In the genomic region with DNA sequence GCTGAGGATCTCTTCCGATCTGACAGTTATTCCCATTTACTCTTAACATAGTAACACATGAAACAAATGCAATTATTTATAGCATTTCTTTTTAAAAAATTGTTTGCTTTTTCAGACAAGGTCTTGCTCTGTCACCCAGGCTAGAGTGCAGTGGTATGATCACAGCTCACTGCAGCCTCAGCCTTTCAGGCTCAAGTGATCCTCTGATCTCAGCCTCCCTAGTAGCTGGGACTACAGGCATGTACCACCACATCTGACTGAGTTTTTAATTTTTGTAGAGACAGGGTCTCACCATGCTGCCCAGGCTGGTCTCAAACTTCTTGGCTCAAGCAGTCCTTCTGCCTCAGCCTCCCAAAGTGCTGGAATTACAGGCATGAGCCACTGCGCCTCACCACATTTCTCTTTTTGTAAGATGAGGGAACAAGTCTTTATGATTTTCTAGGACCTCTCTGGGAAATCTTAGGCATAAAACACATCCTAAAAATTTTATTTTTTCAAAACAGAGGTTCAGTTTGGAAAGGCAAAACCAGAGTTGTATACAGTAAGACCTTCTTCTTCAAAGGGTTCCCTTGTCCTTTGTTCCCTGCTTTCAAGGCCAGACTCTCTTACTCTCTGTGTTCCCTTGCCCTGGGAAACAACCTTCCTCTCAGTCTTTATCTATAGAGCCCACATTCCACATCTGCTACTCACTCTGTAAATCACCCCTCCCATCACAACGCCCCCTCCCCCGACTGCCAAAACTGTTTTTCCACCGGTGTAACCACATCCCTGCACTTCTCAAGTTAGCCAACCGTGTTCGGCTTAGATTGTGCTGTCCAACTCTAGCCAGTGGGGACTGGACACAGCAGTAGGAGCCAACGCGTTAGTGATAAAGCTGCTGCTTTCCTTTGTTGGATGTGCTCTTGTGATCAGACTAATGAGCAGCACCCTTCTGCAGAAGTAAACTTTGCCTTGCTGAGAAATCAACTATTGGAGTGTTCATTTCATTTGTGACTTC, we compare ENCODE assay signal across 18 cellular contexts. TPM values are rescaled to one million over a fixed set of nuclear protein-coding genes. Genes with fewer than 3 reads are reported as not detected.
DNase-seq lines count a peak whose midpoint lies in the region; ATAC-seq and TF ChIP-seq lines count a peak whose summit lies in the region.
"Had no signal": no experiment of that assay in that cellular context is flagged by ENCODE, and none has a peak within 500 bp of the region (broad histone marks: within the 10 kb centered on the region; RNA-seq: fewer than 3 reads in every experiment).

No MANE protein-coding gene starts in this region.

- peaks cover 6% of the 10 kb centered on the region for H3K9me3 ChIP-seq in trophoblast cell (ENCODE audit: insufficient read depth, low read depth, low read length)
- H3K9me3 ChIP-seq in ascending aorta, result peaks cover 7 to 13% of the 10 kb centered on the region in 2 donors

- 100% methylated on average over 1 of the region's 9 CpGs for WGBS in trophoblast cell (ENCODE audit: extremely low coverage, insufficient coverage, insufficient read length)

- DNase-seq in stimulated activated naive CD8-positive, alpha-beta T cell treated with anti-CD3 and anti-CD28 coated beads, Interleukin-15, amount 100 ng/mL, for 72 hours, result no peak
- no peak for DNase-seq in endothelial cell (ENCODE audit: low spot score)
- no peak for DNase-seq in trophoblast cell
- no peak for DNase-seq in ascending aorta (ENCODE audit: low spot score in 2 of 2)
- DNase-seq in medulla oblongata (ENCODE audit: extremely low spot score), result no peak
- DNase-seq in MCF 10A (ENCODE audit: unreplicated experiment), result no peak
- DNase-seq in natural killer cell treated with Interleukin-12 subunit alpha and Interleukin-12 subunit beta and Interleukin-15 and Interleukin-18, amount 100 ng/mL, for 72 hours (ENCODE audit: low spot score), result no peak
- DNase-seq: CD4-positive, alpha-beta memory T cell; DMS79; GM23248; MG63; NCI-H1092; NCI-H2081 treated with DMSO at 0.1 percent for 48 hours; NCI-H510A; NCI-H82; PC-3 had no signal

- H3K14ac ChIP-seq in trophoblast cell (ENCODE audit: low read length), result no peak overlapping the region

- no peak for ATAC-seq in stimulated activated naive CD8-positive, alpha-beta T cell treated with anti-CD3 and anti-CD28 coated beads, Interleukin-15, amount 100 ng/mL, for 72 hours
- no peak for ATAC-seq in natural killer cell treated with Interleukin-12 subunit alpha and Interleukin-12 subunit beta and Interleukin-15 and Interleukin-18, amount 100 ng/mL, for 72 hours
- ATAC-seq: PC-3 had no signal

- H3K27ac ChIP-seq in trophoblast cell (ENCODE audit: low read depth, low read length) (no peak overlapping the region), ascending aorta (no peak overlapping the region)
- H3K27ac ChIP-seq: GM23248, RWPE1 had no signal

- peaks cover 64% of the 10 kb centered on the region for H3K36me3 Mint-ChIP-seq in stimulated activated naive CD8-positive, alpha-beta T cell treated with anti-CD3 and anti-CD28 coated beads, Interleukin-15, Interleukin-2, amounts not matched to agents 100 ng/mL and 50 ng/mL, for 24 hours (ENCODE audit: low read depth)
- H3K36me3 Mint-ChIP-seq in endothelial cell (ENCODE audit: low read depth, unreplicated experiment) (peaks cover 35% of the 10 kb centered on the region), MCF 10A (ENCODE audit: insufficient read depth, unreplicated experiment) (peaks cover 86% of the 10 kb centered on the region)
- H3K36me3 Mint-ChIP-seq in natural killer cell treated with Interleukin-12 subunit alpha and Interleukin-12 subunit beta and Interleukin-15 and Interleukin-18, amount 100 ng/mL, for 72 hours, result peaks cover 23% of the 10 kb centered on the region

- no peaks in the 10 kb centered on the region for H3K79me1 ChIP-seq in trophoblast cell (ENCODE audit: low read length)

- H4K8ac ChIP-seq in trophoblast cell (ENCODE audit: low read depth, low read length), result no peak overlapping the region

- no peak overlapping the region for H2AK5ac ChIP-seq in trophoblast cell (ENCODE audit: low read length)

- POLR2A ChIA-PET in MCF 10A (lab: Yijun Ruan, JAX), result interaction anchor here (0.5 to 1.4 kb wide), 2 partner anchors 8 to 615 kb away, joined by 3 read pairs; no protein-coding TSS in a partner anchor

- H2AFZ ChIP-seq in trophoblast cell (ENCODE audit: insufficient read depth, low read length, poor library complexity), result no peak overlapping the region
- H2AFZ ChIP-seq: GM23248 had no signal

- H3K79me2 ChIP-seq in trophoblast cell (ENCODE audit: control insufficient read depth, insufficient read depth, low read length, poor library complexity), result no peaks in the 10 kb centered on the region

- no peak overlapping the region for H3K4me3 Mint-ChIP-seq in stimulated activated naive CD8-positive, alpha-beta T cell treated with anti-CD3 and anti-CD28 coated beads, Interleukin-15, Interleukin-2, amounts not matched to agents 100 ng/mL and 50 ng/mL, for 24 hours
- H3K4me3 Mint-ChIP-seq in stimulated activated naive CD8-positive, alpha-beta T cell treated with anti-CD3 and anti-CD28 coated beads, Interleukin-15, amount 100 ng/mL, for 72 hours, result no peak overlapping the region
- H3K4me3 Mint-ChIP-seq in endothelial cell (ENCODE audit: unreplicated experiment), result peak overlapping the region; percentile 72
- no peak overlapping the region for H3K4me3 Mint-ChIP-seq in MCF 10A (ENCODE audit: unreplicated experiment)
- H3K4me3 Mint-ChIP-seq in natural killer cell treated with Interleukin-12 subunit alpha and Interleukin-12 subunit beta and Interleukin-15 and Interleukin-18, amount 100 ng/mL, for 72 hours, result no peak overlapping the region
- H3K4me3 Mint-ChIP-seq: CD4-positive, alpha-beta memory T cell had no signal

- H4K12ac ChIP-seq in trophoblast cell (ENCODE audit: low read depth, low read length), result no peak overlapping the region

- H3K23ac ChIP-seq in trophoblast cell (ENCODE audit: low read length), result no peak overlapping the region

- TF ChIP-seq CTCF in endothelial cell (IDR thresholded peaks at IDR 0.05; ENCODE audit: unreplicated experiment), result no peak
- no peak for TF ChIP-seq CTCF in ascending aorta (IDR thresholded peaks at IDR 0.05)
- no peak for TF ChIP-seq CTCF in MCF 10A (IDR thresholded peaks at IDR 0.05; ENCODE audit: unreplicated experiment)

- H2BK120ac ChIP-seq in trophoblast cell (ENCODE audit: insufficient read depth, low read length, poor library complexity), result no peak overlapping the region

- BruUV-seq in MCF 10A (replicated peaks; lab: Mats Ljungman, UMichigan), result no TSS peak

- no peaks in the 10 kb centered on the region for H3K4me1 ChIP-seq in trophoblast cell (ENCODE audit: control insufficient read depth in 1 of 2, insufficient read depth in 2 of 2, low read length in 2 of 2)
- no peaks in the 10 kb centered on the region for H3K4me1 ChIP-seq in ascending aorta

- no peak overlapping the region for H3K9ac ChIP-seq in trophoblast cell (ENCODE audit: low read length)
- H3K9ac ChIP-seq: GM23248 had no signal

- H3K27ac Mint-ChIP-seq in stimulated activated naive CD8-positive, alpha-beta T cell treated with anti-CD3 and anti-CD28 coated beads, Interleukin-15, Interleukin-2, amounts not matched to agents 100 ng/mL and 50 ng/mL, for 24 hours, result peak overlapping the region; percentile 11
- peak overlapping the region in 1 of 2 donors; percentile 48 for H3K27ac Mint-ChIP-seq in stimulated activated naive CD8-positive, alpha-beta T cell treated with anti-CD3 and anti-CD28 coated beads, Interleukin-15, amount 100 ng/mL, for 72 hours
- no peak overlapping the region for H3K27ac Mint-ChIP-seq in endothelial cell (ENCODE audit: unreplicated experiment)
- no peak overlapping the region for H3K27ac Mint-ChIP-seq in MCF 10A (ENCODE audit: low read depth, unreplicated experiment)
- H3K27ac Mint-ChIP-seq in natural killer cell treated with Interleukin-12 subunit alpha and Interleukin-12 subunit beta and Interleukin-15 and Interleukin-18, amount 100 ng/mL, for 72 hours, result no peak overlapping the region

- no peak overlapping the region for H2BK5ac ChIP-seq in trophoblast cell (ENCODE audit: low read depth, low read length, poor library complexity)

- no peak overlapping the region for H4K91ac ChIP-seq in trophoblast cell (ENCODE audit: low read depth, low read length)

- no peaks in the 10 kb centered on the region for H3K27me3 Mint-ChIP-seq in stimulated activated naive CD8-positive, alpha-beta T cell treated with anti-CD3 and anti-CD28 coated beads, Interleukin-15, Interleukin-2, amounts not matched to agents 100 ng/mL and 50 ng/mL, for 24 hours
- no peaks in the 10 kb centered on the region for H3K27me3 Mint-ChIP-seq in stimulated activated naive CD8-positive, alpha-beta T cell treated with anti-CD3 and anti-CD28 coated beads, Interleukin-15, amount 100 ng/mL, for 72 hours
- H3K27me3 Mint-ChIP-seq in endothelial cell (ENCODE audit: unreplicated experiment) (peaks cover 2% of the 10 kb centered on the region), MCF 10A (ENCODE audit: insufficient read depth, unreplicated experiment) (no peaks in the 10 kb centered on the region)
- no peaks in the 10 kb centered on the region for H3K27me3 Mint-ChIP-seq in natural killer cell treated with Interleukin-12 subunit alpha and Interleukin-12 subunit beta and Interleukin-15 and Interleukin-18, amount 100 ng/mL, for 72 hours
- H3K27me3 Mint-ChIP-seq: CD4-positive, alpha-beta memory T cell had no signal

- H3K27me3 ChIP-seq in trophoblast cell (ENCODE audit: insufficient read depth, low read length), result no peaks in the 10 kb centered on the region
- H3K27me3 ChIP-seq in ascending aorta, result no peaks in the 10 kb centered on the region
- H3K27me3 ChIP-seq: MG63 had no signal

- H3K4me3 ChIP-seq in trophoblast cell (ENCODE audit: low read depth, low read length) (peak overlapping the region; percentile 50), ascending aorta (no peak overlapping the region)
- H3K4me3 ChIP-seq: GM23248, MG63 had no signal

- H3K9me3 Mint-ChIP-seq in stimulated activated naive CD8-positive, alpha-beta T cell treated with anti-CD3 and anti-CD28 coated beads, Interleukin-15, Interleukin-2, amounts not matched to agents 100 ng/mL and 50 ng/mL, for 24 hours, result peaks cover 6% of the 10 kb centered on the region
- H3K9me3 Mint-ChIP-seq in stimulated activated naive CD8-positive, alpha-beta T cell treated with anti-CD3 and anti-CD28 coated beads, Interleukin-15, amount 100 ng/mL, for 72 hours, result peaks cover 8 to 16% of the 10 kb centered on the region in 2 donors
- peaks cover 4% of the 10 kb centered on the region for H3K9me3 Mint-ChIP-seq in endothelial cell (ENCODE audit: unreplicated experiment)
- H3K9me3 Mint-ChIP-seq in MCF 10A (ENCODE audit: unreplicated experiment), result no peaks in the 10 kb centered on the region
- no peaks in the 10 kb centered on the region for H3K9me3 Mint-ChIP-seq in natural killer cell treated with Interleukin-12 subunit alpha and Interleukin-12 subunit beta and Interleukin-15 and Interleukin-18, amount 100 ng/mL, for 72 hours

- CTCF ChIA-PET in MCF 10A (lab: Yijun Ruan, JAX), result interaction anchor here (1.1 kb wide), 1 partner anchor 10 kb away, joined by 4 read pairs; no protein-coding TSS in a partner anchor

- no peak overlapping the region for H2BK12ac ChIP-seq in trophoblast cell (ENCODE audit: low read length)

- no peaks in the 10 kb centered on the region for H3K4me1 Mint-ChIP-seq in stimulated activated naive CD8-positive, alpha-beta T cell treated with anti-CD3 and anti-CD28 coated beads, Interleukin-15, Interleukin-2, amounts not matched to agents 100 ng/mL and 50 ng/mL, for 24 hours (ENCODE audit: low read depth)
- H3K4me1 Mint-ChIP-seq in stimulated activated naive CD8-positive, alpha-beta T cell treated with anti-CD3 and anti-CD28 coated beads, Interleukin-15, amount 100 ng/mL, for 72 hours, result no peaks in the 10 kb centered on the region
- H3K4me1 Mint-ChIP-seq in endothelial cell (ENCODE audit: unreplicated experiment) (no peaks in the 10 kb centered on the region), MCF 10A (ENCODE audit: insufficient read depth, unreplicated experiment) (no peaks in the 10 kb centered on the region)
- H3K4me1 Mint-ChIP-seq in natural killer cell treated with Interleukin-12 subunit alpha and Interleukin-12 subunit beta and Interleukin-15 and Interleukin-18, amount 100 ng/mL, for 72 hours (ENCODE audit: low read depth in 2 of 2), result no peaks in the 10 kb centered on the region
- H3K4me1 Mint-ChIP-seq: CD4-positive, alpha-beta memory T cell had no signal

- H3K18ac ChIP-seq in trophoblast cell (ENCODE audit: low read length), result no peak overlapping the region

- H3K4ac ChIP-seq in trophoblast cell (ENCODE audit: low read depth, low read length), result no peak overlapping the region

- H3K4me2 ChIP-seq in trophoblast cell (ENCODE audit: low read length), result no peak overlapping the region

- H3K36me3 ChIP-seq in trophoblast cell (ENCODE audit: control insufficient read depth in 1 of 2, insufficient read depth in 2 of 2, low read length in 2 of 2) (peaks cover 13% of the 10 kb centered on the region in 2 experiments), ascending aorta (peaks cover 11 to 16% of the 10 kb centered on the region in 2 donors)

- intact Hi-C loops in ascending aorta (cut with DNase I), result no loop called here
- intact Hi-C loops in MCF 10A (cut with micrococcal nuclease), result no loop called here

RNA-seq across cellular contexts. Expression of a gene that starts 56.2 kb away (rescaled TPM):
- total RNA-seq in endothelial cell (ENCODE audit: unreplicated experiment) (13.3 TPM), ascending aorta (7.9 TPM), MCF 10A (2022) (6.2 and 6.8 TPM in 2 replicates)
- polyA plus RNA-seq in trophoblast cell (2013), result 8.5 and 8.7 TPM in 2 replicates
- total RNA-seq in natural killer cell treated with Interleukin-12 subunit alpha and Interleukin-12 subunit beta and Interleukin-15 and Interleukin-18, amount 100 ng/mL, for 72 hours, result 1 to 10 TPM; 2.2 to 3.5 TPM
